ENCODE assay signal across 12 cellular contexts in genomic region chr6:5506149-5506548, GRCh38.
DNase-seq lines count a peak whose midpoint lies in the region; ATAC-seq and TF ChIP-seq lines count a peak whose summit lies in the region.
"Had no signal": no experiment of that assay in that cellular context is flagged by ENCODE, and none has a peak within 500 bp of the region (broad histone marks: within the 10 kb centered on the region; RNA-seq: fewer than 3 reads in every experiment).

No MANE protein-coding gene starts in this region.

- H3K4me3 Mint-ChIP-seq in nephron = no peak overlapping the region
- H3K4me3 Mint-ChIP-seq in activated T-cell treated with anti-CD3 and anti-CD28 coated beads, Interleukin-2, amount 50 U/mL, for 72 hours = no peak overlapping the region
- H3K4me3 Mint-ChIP-seq: activated CD4-positive, alpha-beta memory T cell treated with anti-CD3 and anti-CD28 coated beads for 36 hours had no signal

- peak overlapping the region; percentile 77 to 89 (median 87) for H3K27ac Mint-ChIP-seq in nephron
- H3K27ac Mint-ChIP-seq in activated T-cell treated with anti-CD3 and anti-CD28 coated beads, Interleukin-2, amount 50 U/mL, for 72 hours = no peak overlapping the region
- H3K27ac Mint-ChIP-seq: activated CD4-positive, alpha-beta memory T cell treated with anti-CD3 and anti-CD28 coated beads for 36 hours had no signal

- no peak for TF ChIP-seq CTCF in nephron (IDR thresholded peaks at IDR 0.05; ENCODE audit: unreplicated experiment in 3 of 3)

- H3K4me3 ChIP-seq in aorta (ENCODE audit: low read length in 2 of 2) = no peak overlapping the region
- H3K4me3 ChIP-seq: ascending aorta had no signal

- no peaks in the 10 kb centered on the region for H3K36me3 ChIP-seq in aorta (ENCODE audit: control insufficient read depth in 1 of 2, insufficient read depth in 2 of 2, low read length in 1 of 2)
- H3K36me3 ChIP-seq: ascending aorta had no signal

- no peaks in the 10 kb centered on the region for H3K9me3 Mint-ChIP-seq in nephron
- no peaks in the 10 kb centered on the region for H3K9me3 Mint-ChIP-seq in activated T-cell treated with anti-CD3 and anti-CD28 coated beads, Interleukin-2, amount 50 U/mL, for 72 hours
- H3K9me3 Mint-ChIP-seq: activated CD4-positive, alpha-beta memory T cell treated with anti-CD3 and anti-CD28 coated beads for 36 hours had no signal

- no peaks in the 10 kb centered on the region for H3K9me3 ChIP-seq in aorta (ENCODE audit: control insufficient read depth, low read length)
- H3K9me3 ChIP-seq: ascending aorta had no signal

- H3K27ac ChIP-seq in aorta (ENCODE audit: low read depth in 1 of 2, low read length in 2 of 2) = no peak overlapping the region
- H3K27ac ChIP-seq: ascending aorta, epithelial cell of prostate had no signal

- DNase-seq in aorta (no peak), foreskin melanocyte (no peak)
- no peak for DNase-seq in activated CD4-positive, alpha-beta T cell treated with anti-CD3 and anti-CD28 coated beads, Interleukin-2, amount 50 U/mL, for 1 hour
- no peak for DNase-seq in activated T-cell treated with anti-CD3 and anti-CD28 coated beads, Interleukin-2, amount 50 U/mL, for 72 hours
- DNase-seq: activated CD4-positive, alpha-beta memory T cell treated with anti-CD3 and anti-CD28 coated beads for 36 hours; stimulated activated CD4-positive, alpha-beta T cell treated with anti-CD3 and anti-CD28 coated beads, Interleukin-4, amount 100 ng/mL, for 1 hour had no signal

- H3K27me3 ChIP-seq in aorta (ENCODE audit: control insufficient read depth in 1 of 2, insufficient read depth in 2 of 2, low read length in 1 of 2) = no peaks in the 10 kb centered on the region
- H3K27me3 ChIP-seq: ascending aorta had no signal

- H3K4me1 Mint-ChIP-seq in nephron = peaks cover 35% of the 10 kb centered on the region
- H3K4me1 Mint-ChIP-seq in activated T-cell treated with anti-CD3 and anti-CD28 coated beads, Interleukin-2, amount 50 U/mL, for 72 hours (ENCODE audit: low read depth) = peaks cover 24% of the 10 kb centered on the region

- no peaks in the 10 kb centered on the region for H3K4me1 ChIP-seq in aorta (ENCODE audit: control insufficient read depth in 1 of 2, insufficient read depth in 2 of 2, low read length in 2 of 2)

- peak; percentile 20 for ATAC-seq in GM18858 (IDR thresholded peaks at IDR 0.05; ENCODE audit: unreplicated experiment)
- peak; percentile 41 for ATAC-seq in GM21619 (IDR thresholded peaks at IDR 0.05; ENCODE audit: unreplicated experiment)
- ATAC-seq in HG03342 (IDR thresholded peaks at IDR 0.05; ENCODE audit: unreplicated experiment) = peak; percentile 33
- no peak for ATAC-seq in aorta (ENCODE audit: low FRiP score)
- ATAC-seq in activated T-cell treated with anti-CD3 and anti-CD28 coated beads, Interleukin-2, amount 50 U/mL, for 72 hours (replicated peaks in 1 of 2) = no peak

- H3K27me3 Mint-ChIP-seq in nephron (ENCODE audit: low read depth) = no peaks in the 10 kb centered on the region
- no peaks in the 10 kb centered on the region for H3K27me3 Mint-ChIP-seq in activated T-cell treated with anti-CD3 and anti-CD28 coated beads, Interleukin-2, amount 50 U/mL, for 72 hours (ENCODE audit: low read depth)
- H3K27me3 Mint-ChIP-seq: activated CD4-positive, alpha-beta memory T cell treated with anti-CD3 and anti-CD28 coated beads for 36 hours had no signal

- 86 to 90% methylated on average over 4 of the region's 4 CpGs for WGBS in aorta, 2 donors

- intact Hi-C loops in aorta (cut with DNase I) = no loop called here

- no peaks in the 10 kb centered on the region for H3K36me3 Mint-ChIP-seq in nephron (ENCODE audit: low read depth)
- H3K36me3 Mint-ChIP-seq in activated T-cell treated with anti-CD3 and anti-CD28 coated beads, Interleukin-2, amount 50 U/mL, for 72 hours (ENCODE audit: insufficient read depth in 2 of 2) = no peaks in the 10 kb centered on the region

Comparison
In these comparisons a context has a peak if more than half of its experiments do, and no peak if none do; other contexts are left out.
1. ATAC-seq: peak in GM18858 (single experiment), GM21619 (single experiment) and HG03342 (single experiment); none in aorta (single experiment) and activated T-cell treated with anti-CD3 and anti-CD28 coated beads, Interleukin-2, amount 50 U/mL, for 72 hours (0 of 2).